ENCODE assay signal across 19 cellular contexts in the genomic region with DNA sequence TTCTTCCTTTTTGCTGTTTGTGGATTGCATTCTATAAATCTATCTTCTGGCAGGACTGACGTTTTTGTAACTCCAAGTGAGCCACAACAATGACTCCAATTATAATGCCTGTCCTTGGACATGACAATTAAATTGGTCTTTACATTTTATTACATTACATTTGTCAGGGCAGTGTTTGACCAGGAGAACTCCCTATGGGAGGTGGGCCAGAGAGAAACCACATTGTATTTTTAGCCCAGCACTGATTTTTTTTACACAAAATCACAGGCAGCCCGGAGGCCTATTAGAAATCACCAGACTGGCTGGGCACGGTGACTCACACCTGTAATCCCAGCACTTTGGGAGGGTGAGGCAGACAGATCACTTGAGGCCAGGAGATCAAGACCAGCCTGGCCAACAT.
DNase-seq lines count a peak whose midpoint lies in the region; ATAC-seq and TF ChIP-seq lines count a peak whose summit lies in the region.
"Had no signal": no experiment of that assay in that cellular context is flagged by ENCODE, and none has a peak within 500 bp of the region (broad histone marks: within the 10 kb centered on the region; RNA-seq: fewer than 3 reads in every experiment).

No MANE protein-coding gene starts in this region.

- no TSS peak for BruUV-seq in PC-3 (replicated peaks; lab: Mats Ljungman, UMichigan)

- H3K4me1 ChIP-seq in PC-3 (ENCODE audit: insufficient read depth, low read length) = no peaks in the 10 kb centered on the region
- H3K4me1 ChIP-seq in transverse colon = peaks cover 0 to 37% (median 7%) of the 10 kb centered on the region in 4 donors
- H3K4me1 ChIP-seq: BE2C, Caco-2 had no signal

- TF ChIP-seq POLR2A in transverse colon (IDR thresholded peaks at IDR 0.05) = no peak

- no peaks in the 10 kb centered on the region for H3F3A ChIP-seq in PC-3 (ENCODE audit: low read length, unreplicated experiment)

- no peak overlapping the region for H3K4me2 ChIP-seq in PC-3 (ENCODE audit: low read length)

- H3K9me3 ChIP-seq in PC-3 (ENCODE audit: low read length) = no peaks in the 10 kb centered on the region
- no peaks in the 10 kb centered on the region for H3K9me3 ChIP-seq in transverse colon
- H3K9me3 ChIP-seq: BE2C, Caco-2, neutrophil had no signal

- no peaks in the 10 kb centered on the region for H3K27me3 ChIP-seq in PC-3 (ENCODE audit: low read length)
- H3K27me3 ChIP-seq in transverse colon = no peaks in the 10 kb centered on the region
- H3K27me3 ChIP-seq: BE2C, neutrophil had no signal

- WGBS in transverse colon (ENCODE audit: low coverage in 1 of 2), 2 donors = 0 to 36% methylated on average over 2 to 3 of the region's 3 CpGs

- no peak for TF ChIP-seq CTCF in PC-3 (conservative IDR thresholded peaks at IDR 0.05; ENCODE audit: low read depth, low read length)
- no peak for TF ChIP-seq CTCF in transverse colon (IDR thresholded peaks at IDR 0.05)

- no peaks in the 10 kb centered on the region for H4K20me1 ChIP-seq in PC-3 (ENCODE audit: low read length)

- no peak for TF ChIP-seq EP300 in transverse colon (IDR thresholded peaks at IDR 0.05; ENCODE audit: low read depth)

- in situ Hi-C loops in transverse colon (cut with MboI; ENCODE audit: low pct_ligation_motif_present in 1 of 4, low pct_unique_long_range_greater_than_20kb in 1 of 4, low sequenced_read_pairs in 3 of 4) = no loop called here

- H3K9ac ChIP-seq in PC-3 (ENCODE audit: low read length) = no peak overlapping the region

- no peaks in the 10 kb centered on the region for H3K9me2 ChIP-seq in PC-3 (replicated peaks; ENCODE audit: low read length)

- H3K79me2 ChIP-seq in PC-3 (ENCODE audit: low read length) = no peaks in the 10 kb centered on the region

- intact Hi-C loops in PC-3 (cut with micrococcal nuclease) (no loop called here), transverse colon (cut with DNase I; ENCODE audit: low total_unique reads) (no loop called here)

- H3K36me3 ChIP-seq in PC-3 (ENCODE audit: low read depth, low read length) = no peaks in the 10 kb centered on the region
- no peaks in the 10 kb centered on the region for H3K36me3 ChIP-seq in transverse colon
- H3K36me3 ChIP-seq: BE2C, neutrophil had no signal

- CTCF ChIA-PET in PC-3 (lab: Charles Lee) = no interaction called here

- DNase-seq in H4 (ENCODE audit: low spot score) = peak; percentile 16
- peak; percentile 19 for DNase-seq in PC-3
- peak; percentile 14 for DNase-seq in iris pigment epithelial cell (ENCODE audit: low read depth)
- no peak for DNase-seq in transverse colon
- DNase-seq in cerebellum (ENCODE audit: low spot score) = no peak
- DNase-seq in stimulated activated CD8-positive, alpha-beta memory T cell treated with anti-CD3 and anti-CD28 coated beads, Interleukin-4, amount 100 ng/mL, for 48 hours = no peak
- no peak for DNase-seq in cerebellar nuclear complex (lab: John Stamatoyannopoulos, UW)
- DNase-seq: activated CD4-positive, alpha-beta T cell treated with anti-CD3 and anti-CD28 coated beads for 36 hours; BE2C; Caco-2; effector CD8-positive, alpha-beta T cell; H7; left ventricle myocardium superior; NCI-H187 treated with DMSO at 0.1 percent for 48 hours; retina; stimulated activated naive B cell treated with anti-CD40 and anti-IgM and Interleukin-4, amounts not matched to agents 10 μg/mL and 1 μg/mL and 100 μg/mL, for 72 hours had no signal

- ATAC-seq in PC-3 = peak; percentile 51
- ATAC-seq: activated CD4-positive, alpha-beta T cell treated with anti-CD3 and anti-CD28 coated beads for 36 hours; activated T-helper 17 cell treated with anti-CD3 and anti-CD28 coated beads, Interleukin-2, amount 50 U/mL, for 72 hours; left ventricle myocardium superior; SK-N-SH treated with all-trans-retinoic acid at 6 μM for 48 hours; stimulated activated naive B cell treated with anti-CD40 and anti-IgM and Interleukin-4, amounts not matched to agents 10 μg/mL and 1 μg/mL and 100 μg/mL, for 72 hours had no signal

- no peak overlapping the region for H2AFZ ChIP-seq in PC-3 (ENCODE audit: low read length)

- no peak overlapping the region for H3K4me3 ChIP-seq in PC-3 (ENCODE audit: low read length)
- H3K4me3 ChIP-seq in transverse colon = no peak overlapping the region

- POLR2A ChIA-PET in PC-3 (lab: Charles Lee; ENCODE audit: unreplicated experiment) = no interaction called here

- H3K27ac ChIP-seq in PC-3 (ENCODE audit: low read length) (no peak overlapping the region), transverse colon (peak overlapping the region; percentile 5 to 56 (median 34))
- H3K27ac ChIP-seq: neutrophil had no signal

Comparison
In these comparisons a context has a peak if more than half of its experiments do, and no peak if none do; other contexts are left out.
1. DNase-seq: peak in H4 (single experiment), PC-3 (single experiment) and iris pigment epithelial cell (single experiment); none in transverse colon (single experiment), cerebellum (single experiment), stimulated activated CD8-positive, alpha-beta memory T cell treated with anti-CD3 and anti-CD28 coated beads, Interleukin-4, amount 100 ng/mL, for 48 hours (single experiment) and cerebellar nuclear complex (0 of 2).